Comparison of ENCODE assay signal across 23 cellular contexts in genomic region chr1:211536606-211537005, GRCh38. TPM values are rescaled to one million over a fixed set of nuclear protein-coding genes. Genes with fewer than 3 reads are reported as not detected.
DNase-seq lines count a peak whose midpoint lies in the region; ATAC-seq, FAIRE-seq and TF ChIP-seq lines count a peak whose summit lies in the region.
"Had no signal": no experiment of that assay in that cellular context is flagged by ENCODE, and none has a peak within 500 bp of the region (broad histone marks: within the 10 kb centered on the region; RNA-seq: fewer than 3 reads in every experiment).

No MANE protein-coding gene starts in this region.

- H2BK5ac ChIP-seq in mesenchymal stem cell (ENCODE audit: low read depth, low read length, poor library complexity, severe bottlenecking), result no peak overlapping the region

- FAIRE-seq in D721Med (lab: Jason Lieb, UNC), result no peak
- FAIRE-seq: A204.1, G401.6, GM12891, GM19239 had no signal

- no peak overlapping the region for H3K23ac ChIP-seq in mesenchymal stem cell (ENCODE audit: low read length in 2 of 2)

- no peak overlapping the region for H3K4me2 ChIP-seq in mesenchymal stem cell (ENCODE audit: low read length, poor library complexity, severe bottlenecking)
- H3K4me2 ChIP-seq: BLaER1 had no signal

- DNase-seq in D721Med (ENCODE audit: insufficient read length, low spot score) (peak; percentile 11), mesenchymal stem cell (no peak), spleen (peak; percentile 56), natural killer cell (no peak), A172 (ENCODE audit: low spot score) (no peak)
- DNase-seq: ACHN; BE2C; C1 segment of cervical spinal cord; CD4-positive, alpha-beta memory T cell; CD4-positive, CD25-positive, alpha-beta regulatory T cell; CD8-positive, alpha-beta memory T cell; COR-L47; DMS79 treated with DMSO at 0.1 percent for 48 hours; GF-D8 had no signal

- no peak overlapping the region for H2AFZ ChIP-seq in mesenchymal stem cell (ENCODE audit: low read depth, low read length)

- H3K36me3 ChIP-seq in mesenchymal stem cell (ENCODE audit: control insufficient read depth in 1 of 2, insufficient read depth in 2 of 2, low read depth in 1 of 2, low read length in 2 of 2) (no peaks in the 10 kb centered on the region), spleen (no peaks in the 10 kb centered on the region)
- H3K36me3 ChIP-seq: BE2C, BLaER1 had no signal

- H3K36me3 Mint-ChIP-seq in natural killer cell, result no peaks in the 10 kb centered on the region
- H3K36me3 Mint-ChIP-seq: CD14-positive monocyte; CD4-positive, alpha-beta memory T cell; CD4-positive, CD25-positive, alpha-beta regulatory T cell had no signal

- H2AK5ac ChIP-seq in mesenchymal stem cell (ENCODE audit: low read length, severe bottlenecking), result no peak overlapping the region

- H3K79me1 ChIP-seq in mesenchymal stem cell (replicated peaks; ENCODE audit: low read length, poor library complexity, severe bottlenecking), result no peaks in the 10 kb centered on the region

- no peak overlapping the region for H3K14ac ChIP-seq in mesenchymal stem cell (ENCODE audit: low read length in 2 of 2)

- H3K4ac ChIP-seq in mesenchymal stem cell (ENCODE audit: low read depth in 1 of 2, low read length in 2 of 2), result no peak overlapping the region

- TF ChIP-seq POLR2A in spleen (IDR thresholded peaks at IDR 0.05), result no peak

- no peak overlapping the region for H2BK15ac ChIP-seq in mesenchymal stem cell (ENCODE audit: low read depth, poor library complexity, severe bottlenecking)

- no peak overlapping the region for H2BK120ac ChIP-seq in mesenchymal stem cell (ENCODE audit: low read depth, low read length)

- H4K8ac ChIP-seq in mesenchymal stem cell (ENCODE audit: low read length), result no peak overlapping the region

- H3K4me3 ChIP-seq in mesenchymal stem cell (ENCODE audit: insufficient read depth in 1 of 2, low read depth in 1 of 2, low read length in 2 of 2) (no peak overlapping the region), spleen (no peak overlapping the region)
- H3K4me3 ChIP-seq: BLaER1 had no signal

- peak overlapping the region; percentile 5 for H4K91ac ChIP-seq in mesenchymal stem cell (ENCODE audit: low read length)

- no peak overlapping the region for H2BK12ac ChIP-seq in mesenchymal stem cell (ENCODE audit: low read length in 2 of 2)

- H3K27ac Mint-ChIP-seq in natural killer cell, result no peak overlapping the region
- H3K27ac Mint-ChIP-seq: CD4-positive, CD25-positive, alpha-beta regulatory T cell had no signal

- H3K9me3 ChIP-seq in mesenchymal stem cell (ENCODE audit: control insufficient read depth, low read length) (no peaks in the 10 kb centered on the region), spleen (peaks cover 0 to 17% (median 3%) of the 10 kb centered on the region in 8 donors)
- H3K9me3 ChIP-seq: BE2C had no signal

- H3K4me1 ChIP-seq in mesenchymal stem cell (ENCODE audit: control insufficient read depth, insufficient read depth, low read depth, low read length), result peaks cover 7% of the 10 kb centered on the region
- no peaks in the 10 kb centered on the region for H3K4me1 ChIP-seq in spleen
- H3K4me1 ChIP-seq: BE2C had no signal

- 75% methylated on average over 8 of the region's 8 CpGs for WGBS in mesenchymal stem cell
- 79 to 94% (median 92%) methylated on average over 8 of the region's 8 CpGs for WGBS in spleen, 5 donors

- H3K9ac ChIP-seq in mesenchymal stem cell (ENCODE audit: low read length), result no peak overlapping the region
- H3K9ac ChIP-seq: BLaER1 had no signal

- H3K27me3 Mint-ChIP-seq in natural killer cell (ENCODE audit: low read depth in 2 of 2), result peaks cover 0 to under 1% of the 10 kb centered on the region in 2 donors
- H3K27me3 Mint-ChIP-seq: CD4-positive, CD25-positive, alpha-beta regulatory T cell had no signal

- ATAC-seq in natural killer cell, result no peak

- intact Hi-C loops in spleen (cut with DNase I; ENCODE audit: low total_unique reads) (no loop called here), natural killer cell (cut with micrococcal nuclease) (no loop called here)

- peaks cover 4 to 10% of the 10 kb centered on the region in 2 experiments for H3K27me3 ChIP-seq in mesenchymal stem cell (ENCODE audit: control insufficient read depth in 1 of 2, insufficient read depth in 1 of 2, low read length in 2 of 2)
- no peaks in the 10 kb centered on the region for H3K27me3 ChIP-seq in spleen (replicated peaks in 1 of 7)
- H3K27me3 ChIP-seq: BE2C, BLaER1 had no signal

- H3K27ac ChIP-seq in mesenchymal stem cell (ENCODE audit: low read length, poor library complexity, severe bottlenecking) (no peak overlapping the region), spleen (no peak overlapping the region)
- H3K27ac ChIP-seq: 22Rv1, BLaER1 had no signal

- H3K9me3 Mint-ChIP-seq in natural killer cell, result no peaks in the 10 kb centered on the region

- TF ChIP-seq CTCF in D721Med (IDR thresholded peaks at IDR 0.05; ENCODE audit: insufficient read depth, missing control alignments) (no peak), spleen (IDR thresholded peaks at IDR 0.05 in 8 of 11, conservative IDR thresholded peaks at IDR 0.05 in 3 of 11) (no peak), natural killer cell (IDR thresholded peaks at IDR 0.05) (no peak)

- H3K18ac ChIP-seq in mesenchymal stem cell (ENCODE audit: low read depth in 1 of 2, low read length in 2 of 2), result no peak overlapping the region

- H3K4me1 Mint-ChIP-seq in natural killer cell, result no peaks in the 10 kb centered on the region
- H3K4me1 Mint-ChIP-seq: CD8-positive, alpha-beta memory T cell had no signal

- no peak overlapping the region for H3K4me3 Mint-ChIP-seq in natural killer cell
- H3K4me3 Mint-ChIP-seq: CD14-positive monocyte; CD4-positive, alpha-beta memory T cell; CD4-positive, CD25-positive, alpha-beta regulatory T cell; CD8-positive, alpha-beta memory T cell had no signal

RNA-seq across cellular contexts. Expression of gene SLC30A1, which starts 42.4 kb away (rescaled TPM):
- polyA plus RNA-seq in mesenchymal stem cell (2013, experiment 1 of 2), result 6.8 TPM
- 7.1 TPM for polyA plus RNA-seq in mesenchymal stem cell (2013, experiment 2 of 2)
- total RNA-seq in spleen (10 to 100 TPM; 28.0 to 38.5 (median 32.8) TPM), natural killer cell (10 to 100 TPM in 2 of 3 donors, 1 to 10 TPM in 1; 8.4 to 16.0 (median 12.1) TPM)
- polyA plus RNA-seq in spleen, result 1 to 10 TPM; 3.0 to 5.8 (median 3.3) TPM
- 16.4 and 19.0 TPM in 2 replicates for total RNA-seq in A172 (2014; rRNA removed; shearing (Covaris generic))

RNA-seq across cellular contexts. Expression of gene RD3, which starts 44.6 kb away (rescaled TPM):
- polyA plus RNA-seq in mesenchymal stem cell (2013, experiment 1 of 2), result not detected
- polyA plus RNA-seq in mesenchymal stem cell (2013, experiment 2 of 2), result not detected
- total RNA-seq in spleen (not detected), natural killer cell (not detected)
- polyA plus RNA-seq in spleen, result not detected
- total RNA-seq in A172 (2014; rRNA removed; shearing (Covaris generic)), result not detected in 2 replicates
- total RNA-seq: A673; CD4-positive, alpha-beta memory T cell; CD4-positive, CD25-positive, alpha-beta regulatory T cell; CD8-positive, alpha-beta memory T cell had no signal
- polyA plus RNA-seq: AG04450; CD14-positive monocyte; CD4-positive, alpha-beta memory T cell; CD4-positive, CD25-positive, alpha-beta regulatory T cell; CD8-positive, alpha-beta memory T cell had no signal

Comparison
In these comparisons a context has a peak if more than half of its experiments do, and no peak if none do; other contexts are left out.
1. DNase-seq: peak in D721Med (single experiment) and spleen (single experiment); none in mesenchymal stem cell (single experiment), natural killer cell (single experiment) and A172 (single experiment).